12 cellular contexts compared by ENCODE assay signal in genomic region chr17:30819941-30820705, GRCh38. TPM values are rescaled to one million over a fixed set of nuclear protein-coding genes. Genes with fewer than 3 reads are reported as not detected.
DNase-seq lines count a peak whose midpoint lies in the region; ATAC-seq and TF ChIP-seq lines count a peak whose summit lies in the region.
"Had no signal": no experiment of that assay in that cellular context is flagged by ENCODE, and none has a peak within 500 bp of the region (broad histone marks: within the 10 kb centered on the region; RNA-seq: fewer than 3 reads in every experiment).

No MANE protein-coding gene starts in this region.

- H3K9me3 ChIP-seq in CD4-positive, CD25-positive, alpha-beta regulatory T cell (ENCODE audit: control insufficient read depth in 2 of 2, low read length in 2 of 2): no peaks in the 10 kb centered on the region

- H3K27me3 Mint-ChIP-seq in CD4-positive, CD25-positive, alpha-beta regulatory T cell: no peaks in the 10 kb centered on the region
- no peaks in the 10 kb centered on the region for H3K27me3 Mint-ChIP-seq in IgD-negative memory B cell
- H3K27me3 Mint-ChIP-seq in activated naive CD8-positive, alpha-beta T cell treated with anti-CD3 and anti-CD28 coated beads, Interleukin-2, amount 10 ng/mL, durations not matched to agents 7 days and 5 days: no peaks in the 10 kb centered on the region
- no peaks in the 10 kb centered on the region for H3K27me3 Mint-ChIP-seq in naive thymus-derived CD8-positive, alpha-beta T cell

- H3K4me3 ChIP-seq in CD4-positive, CD25-positive, alpha-beta regulatory T cell (ENCODE audit: low read depth, low read length): peak overlapping the region; percentile 97
- H3K4me3 ChIP-seq: GM23338, PC-9 had no signal

- peak overlapping the region; percentile 94 to 99 (median 96) for H3K27ac Mint-ChIP-seq in CD4-positive, CD25-positive, alpha-beta regulatory T cell
- peak overlapping the region; percentile 67 to 96 (median 86) for H3K27ac Mint-ChIP-seq in IgD-negative memory B cell
- H3K27ac Mint-ChIP-seq in activated naive CD8-positive, alpha-beta T cell treated with anti-CD3 and anti-CD28 coated beads, Interleukin-2, amount 10 ng/mL, durations not matched to agents 7 days and 5 days: peak overlapping the region; percentile 82
- peak overlapping the region; percentile 88 to 98 (median 97) for H3K27ac Mint-ChIP-seq in naive thymus-derived CD8-positive, alpha-beta T cell
- H3K27ac Mint-ChIP-seq: GM23338, mesothelial cell of epicardium had no signal

- H3K9me3 Mint-ChIP-seq in CD4-positive, CD25-positive, alpha-beta regulatory T cell: no peaks in the 10 kb centered on the region
- no peaks in the 10 kb centered on the region for H3K9me3 Mint-ChIP-seq in IgD-negative memory B cell
- no peaks in the 10 kb centered on the region for H3K9me3 Mint-ChIP-seq in activated naive CD8-positive, alpha-beta T cell treated with anti-CD3 and anti-CD28 coated beads, Interleukin-2, amount 10 ng/mL, durations not matched to agents 7 days and 5 days
- no peaks in the 10 kb centered on the region for H3K9me3 Mint-ChIP-seq in naive thymus-derived CD8-positive, alpha-beta T cell
- H3K9me3 Mint-ChIP-seq: GM23338, mesothelial cell of epicardium had no signal

- ATAC-seq in CD4-positive, CD25-positive, alpha-beta regulatory T cell (ENCODE audit: low read depth in 2 of 2): no peak
- no peak for ATAC-seq in activated naive CD8-positive, alpha-beta T cell treated with anti-CD3 and anti-CD28 coated beads, Interleukin-2, amount 10 ng/mL, durations not matched to agents 7 days and 5 days (ENCODE audit: low read depth)
- ATAC-seq in naive thymus-derived CD8-positive, alpha-beta T cell: no peak
- no peak for ATAC-seq in HG02884 (IDR thresholded peaks at IDR 0.05; ENCODE audit: unreplicated experiment)
- ATAC-seq: GM23338 had no signal

- TF ChIP-seq CTCF in GM10266 (IDR thresholded peaks at IDR 0.05; ENCODE audit: control insufficient read depth, insufficient read depth, low read depth, missing control alignments): no peak

- peak in 1 of 3 donors; percentile 49 for DNase-seq in CD4-positive, CD25-positive, alpha-beta regulatory T cell
- no peak for DNase-seq in activated naive CD8-positive, alpha-beta T cell treated with anti-CD3 and anti-CD28 coated beads, Interleukin-2, amount 10 ng/mL, durations not matched to agents 7 days and 5 days
- DNase-seq in naive thymus-derived CD8-positive, alpha-beta T cell: no peak
- DNase-seq in stimulated activated CD4-positive, alpha-beta T cell treated with anti-CD3 and anti-CD28 coated beads, Interleukin-12 subunit alpha, Interleukin-12 subunit beta, amount 100 ng/mL, for 4 hours: no peak
- DNase-seq in GM10266 (ENCODE audit: extremely low spot score): no peak
- no peak for DNase-seq in SIG-M5 (lab: John Stamatoyannopoulos, UW)
- DNase-seq: activated CD4-positive, CD25-positive, alpha-beta regulatory T cell; PC-9 had no signal

- POLR2A ChIA-PET in activated naive CD8-positive, alpha-beta T cell treated with anti-CD3 and anti-CD28 coated beads, Interleukin-2, amount 10 ng/mL, durations not matched to agents 7 days and 5 days (lab: Charles Lee): interaction anchor here (0.7 to 10.8 kb wide), 4 partner anchors 10 to 1869 kb away, joined by 3 to 322 read pairs (median 4); partner anchors contain the start of gene PHF12
- POLR2A ChIA-PET in naive thymus-derived CD8-positive, alpha-beta T cell (lab: Charles Lee): interaction anchor here (0.6 to 11.3 kb wide), 4 partner anchors 13 to 501 kb away, joined by 3 to 413 read pairs (median 5); partner anchors contain the start of gene EVI2A

- peaks cover 12% of the 10 kb centered on the region for H3K36me3 Mint-ChIP-seq in CD4-positive, CD25-positive, alpha-beta regulatory T cell
- peaks cover 3% of the 10 kb centered on the region for H3K36me3 Mint-ChIP-seq in IgD-negative memory B cell
- peaks cover 30% of the 10 kb centered on the region for H3K36me3 Mint-ChIP-seq in activated naive CD8-positive, alpha-beta T cell treated with anti-CD3 and anti-CD28 coated beads, Interleukin-2, amount 10 ng/mL, durations not matched to agents 7 days and 5 days
- peaks cover 18 to 38% (median 20%) of the 10 kb centered on the region in 3 donors for H3K36me3 Mint-ChIP-seq in naive thymus-derived CD8-positive, alpha-beta T cell
- H3K36me3 Mint-ChIP-seq: mesothelial cell of epicardium had no signal

- H3K4me3 Mint-ChIP-seq in CD4-positive, CD25-positive, alpha-beta regulatory T cell: peak overlapping the region; percentile 93 to 100 (median 96)
- peak overlapping the region; percentile 66 to 91 (median 80) for H3K4me3 Mint-ChIP-seq in IgD-negative memory B cell
- peak overlapping the region; percentile 91 for H3K4me3 Mint-ChIP-seq in activated naive CD8-positive, alpha-beta T cell treated with anti-CD3 and anti-CD28 coated beads, Interleukin-2, amount 10 ng/mL, durations not matched to agents 7 days and 5 days
- peak overlapping the region; percentile 86 to 100 (median 98) for H3K4me3 Mint-ChIP-seq in naive thymus-derived CD8-positive, alpha-beta T cell
- H3K4me3 Mint-ChIP-seq: GM23338, mesothelial cell of epicardium had no signal

- no peaks in the 10 kb centered on the region for H3K27me3 ChIP-seq in CD4-positive, CD25-positive, alpha-beta regulatory T cell (ENCODE audit: control insufficient read depth, insufficient read depth, low read length)

- peaks cover 69% of the 10 kb centered on the region for H3K4me1 ChIP-seq in CD4-positive, CD25-positive, alpha-beta regulatory T cell (ENCODE audit: control insufficient read depth, insufficient read depth, low read length, poor library complexity, severe bottlenecking)

- H3K27ac ChIP-seq in CD4-positive, CD25-positive, alpha-beta regulatory T cell (ENCODE audit: insufficient read depth, low read length, poor library complexity, severe bottlenecking): peak overlapping the region; percentile 78
- H3K27ac ChIP-seq: PC-9 had no signal

- H3K4me1 Mint-ChIP-seq in CD4-positive, CD25-positive, alpha-beta regulatory T cell: peaks cover 23 to 73% (median 53%) of the 10 kb centered on the region in 4 donors
- H3K4me1 Mint-ChIP-seq in IgD-negative memory B cell: peaks cover 42 to 45% (median 45%) of the 10 kb centered on the region in 3 donors
- peaks cover 44% of the 10 kb centered on the region for H3K4me1 Mint-ChIP-seq in activated naive CD8-positive, alpha-beta T cell treated with anti-CD3 and anti-CD28 coated beads, Interleukin-2, amount 10 ng/mL, durations not matched to agents 7 days and 5 days
- H3K4me1 Mint-ChIP-seq in naive thymus-derived CD8-positive, alpha-beta T cell: peaks cover 19 to 69% (median 59%) of the 10 kb centered on the region in 4 donors

- no peaks in the 10 kb centered on the region for H3K36me3 ChIP-seq in CD4-positive, CD25-positive, alpha-beta regulatory T cell (ENCODE audit: control insufficient read depth, insufficient read depth, low read length)

RNA-seq across cellular contexts. Expression of gene CRLF3, which starts 4.4 kb away (rescaled TPM):
- 76.2 TPM for total RNA-seq in CD4-positive, CD25-positive, alpha-beta regulatory T cell
- polyA plus RNA-seq in CD4-positive, CD25-positive, alpha-beta regulatory T cell: 100 to 1,000 TPM; 101 to 169 (median 131) TPM
- polyA plus RNA-seq in IgD-negative memory B cell: 76.6 TPM
- 10 to 100 TPM; 77.2 to 79.5 TPM for total RNA-seq in activated naive CD8-positive, alpha-beta T cell treated with anti-CD3 and anti-CD28 coated beads, Interleukin-2, amount 10 ng/mL, durations not matched to agents 7 days and 5 days
- total RNA-seq in naive thymus-derived CD8-positive, alpha-beta T cell: 100 to 1,000 TPM; 128 to 138 TPM
- polyA plus RNA-seq in naive thymus-derived CD8-positive, alpha-beta T cell: 100 to 1,000 TPM; 134 to 198 (median 182) TPM

RNA-seq across cellular contexts. Expression of gene ATAD5, which starts 11.6 kb away (rescaled TPM):
- total RNA-seq in CD4-positive, CD25-positive, alpha-beta regulatory T cell: 5.7 TPM
- polyA plus RNA-seq in CD4-positive, CD25-positive, alpha-beta regulatory T cell: 1 to 10 TPM in 3 of 4 donors, under 1 TPM in 1; 0.72 to 1.5 (median 1.2) TPM
- polyA plus RNA-seq in IgD-negative memory B cell: 1.7 TPM
- 10 to 100 TPM; 25.8 to 29.7 TPM for total RNA-seq in activated naive CD8-positive, alpha-beta T cell treated with anti-CD3 and anti-CD28 coated beads, Interleukin-2, amount 10 ng/mL, durations not matched to agents 7 days and 5 days
- total RNA-seq in naive thymus-derived CD8-positive, alpha-beta T cell: 1 to 10 TPM; 5.6 to 5.9 TPM
- polyA plus RNA-seq in naive thymus-derived CD8-positive, alpha-beta T cell: 1 to 10 TPM in 2 of 3 donors, under 1 TPM in 1; 0.95 to 1.5 (median 1.5) TPM
